Comparison of ENCODE assay signal across 8 cellular contexts in the genomic region with DNA sequence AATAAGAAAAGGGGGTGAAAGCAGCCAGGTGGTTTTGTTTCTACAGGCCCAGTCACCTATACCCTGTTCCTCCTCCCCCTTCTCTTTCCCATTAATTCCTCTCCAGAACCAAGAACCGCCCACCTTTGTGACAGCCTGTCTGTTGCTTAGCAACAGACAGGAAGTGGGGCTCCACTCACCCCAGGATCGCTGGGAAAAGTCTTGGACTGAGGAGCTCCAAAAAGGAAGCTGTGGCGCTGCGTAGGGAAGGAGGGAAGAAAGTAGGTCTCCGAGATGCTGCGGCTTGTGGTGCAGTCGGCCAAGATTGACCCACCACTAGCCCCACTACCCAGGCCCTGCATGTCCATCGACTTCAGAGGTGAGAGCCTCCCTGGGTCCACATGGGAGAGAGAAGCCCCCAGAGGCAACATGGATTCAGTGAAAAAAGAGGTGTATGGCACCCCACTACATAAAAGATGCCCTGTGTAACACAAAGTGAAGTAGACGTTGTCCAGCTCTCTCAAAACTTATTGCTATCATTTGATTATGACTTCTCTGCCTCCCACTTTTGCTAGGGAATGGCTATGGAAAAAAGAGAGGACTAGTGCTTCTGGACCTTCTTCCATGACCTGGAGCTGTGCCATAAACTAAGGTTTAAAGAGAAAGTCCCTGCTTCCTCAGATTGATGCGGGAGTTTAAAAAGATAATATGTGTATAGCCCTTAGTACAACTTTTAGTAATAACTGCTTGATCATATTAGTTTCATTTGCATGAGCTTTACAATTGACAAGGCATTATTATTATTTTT. TPM values are rescaled to one million over a fixed set of nuclear protein-coding genes. Genes with fewer than 3 reads are reported as not detected.
DNase-seq lines count a peak whose midpoint lies in the region; TF ChIP-seq lines count a peak whose summit lies in the region.

Gene FER1L5, plus strand, starts transcription at position 201 of the 787 bp plus-strand sequence. Its CDS starts 73 bp downstream, at position 274.

- H3K4me3 ChIP-seq in AG09309 (ENCODE audit: control insufficient read depth, low read depth, low read length) (peak within 1 kb of the TSS; percentile 41), MM.1S (ENCODE audit: low read length) (no peak within 1 kb of the TSS)

- no peaks in the 10 kb centered on the region for H3K36me3 ChIP-seq in MM.1S (replicated peaks; ENCODE audit: insufficient read depth, low read length)

- H2AFZ ChIP-seq in MM.1S (ENCODE audit: low read length), result no peak within 1 kb of the TSS

- H3F3A ChIP-seq in MM.1S (ENCODE audit: insufficient read depth, low read length), result no peaks in the 10 kb centered on the region

- H3K9me2 ChIP-seq in MM.1S (replicated peaks; ENCODE audit: insufficient read depth, low read length), result no peaks in the 10 kb centered on the region

- H3K9ac ChIP-seq in MM.1S (ENCODE audit: low read length), result no peak within 1 kb of the TSS

- DNase-seq in AG09309 (ENCODE audit: low read depth) (no peak), M059J (ENCODE audit: low read depth) (peak; percentile 74), endothelial cell (ENCODE audit: low spot score) (peak; percentile 43), activated gamma-delta T cell treated with Interleukin-2 at 50 U/mL for 16 hours (no peak), MM.1S (no peak)
- DNase-seq in stimulated activated naive CD4-positive, alpha-beta T cell (lab: John Stamatoyannopoulos, UW), result no peak
- DNase-seq in stimulated activated CD4-positive, alpha-beta T cell treated with anti-CD3 and anti-CD28 coated beads, Interleukin-4, amount 100 ng/mL, for 24 hours, result no peak

- H3K36me3 Mint-ChIP-seq in endothelial cell (ENCODE audit: low read depth, unreplicated experiment) (peaks cover 4% of the 10 kb centered on the region), nephron (ENCODE audit: low read depth) (no peaks in the 10 kb centered on the region)

- no peak within 1 kb of the TSS for H3K4me2 ChIP-seq in MM.1S (ENCODE audit: low read depth, low read length)

- H4K20me1 ChIP-seq in MM.1S (ENCODE audit: insufficient read depth, low read length), result no peaks in the 10 kb centered on the region

- H3K27ac Mint-ChIP-seq in endothelial cell (ENCODE audit: unreplicated experiment) (peak within 1 kb of the TSS; percentile 83), nephron (peak within 1 kb of the TSS; percentile 95 to 98 (median 97))

- H3K27me3 Mint-ChIP-seq in endothelial cell (ENCODE audit: unreplicated experiment) (no peaks in the 10 kb centered on the region), nephron (ENCODE audit: low read depth) (peaks cover 4% of the 10 kb centered on the region)

- TF ChIP-seq CTCF in AG09309 (IDR thresholded peaks at IDR 0.05; ENCODE audit: control insufficient read depth, insufficient read depth, low read depth, low read length, missing control alignments), result no peak
- TF ChIP-seq CTCF in endothelial cell (IDR thresholded peaks at IDR 0.05; ENCODE audit: unreplicated experiment), result no peak
- no peak for TF ChIP-seq CTCF in nephron (IDR thresholded peaks at IDR 0.05; ENCODE audit: unreplicated experiment in 3 of 3)
- TF ChIP-seq CTCF in MM.1S (IDR thresholded peaks at IDR 0.05; ENCODE audit: low read length), result no peak

- H3K27ac ChIP-seq in MM.1S (ENCODE audit: low read length), result no peak within 1 kb of the TSS

- H3K4me1 ChIP-seq in MM.1S (ENCODE audit: low read length), result no peaks in the 10 kb centered on the region

- peak within 1 kb of the TSS; percentile 78 for H3K4me3 Mint-ChIP-seq in endothelial cell (ENCODE audit: unreplicated experiment)
- H3K4me3 Mint-ChIP-seq in nephron, result peak within 1 kb of the TSS; percentile 85 to 90 (median 86)

- H3K4me1 Mint-ChIP-seq in endothelial cell (ENCODE audit: unreplicated experiment), result no peaks in the 10 kb centered on the region
- H3K4me1 Mint-ChIP-seq in nephron, result peaks cover 7% of the 10 kb centered on the region

- H3K27me3 ChIP-seq in MM.1S (replicated peaks; ENCODE audit: insufficient read depth, low read length), result no peaks in the 10 kb centered on the region

- H3K9me3 ChIP-seq in MM.1S (replicated peaks; ENCODE audit: insufficient read depth, low read length), result no peaks in the 10 kb centered on the region

- H3K79me2 ChIP-seq in MM.1S (ENCODE audit: low read length), result peaks cover under 1% of the 10 kb centered on the region

- H3K9me3 Mint-ChIP-seq in endothelial cell (ENCODE audit: unreplicated experiment) (no peaks in the 10 kb centered on the region), nephron (no peaks in the 10 kb centered on the region)

RNA-seq across cellular contexts. Expression of gene FER1L5, which starts in this region (rescaled TPM):
- 0.39 TPM in 1 of 2 replicates, not detected in the other for total RNA-seq in M059J (2014; rRNA removed; shearing (Covaris generic))
- 1.0 TPM for total RNA-seq in endothelial cell (ENCODE audit: unreplicated experiment)

Comparison
In these comparisons a context has a peak if more than half of its experiments do, and no peak if none do; other contexts are left out.
1. Peak in DNase-seq in M059J; RNA of the gene not detected or under 1 TPM.